Comparison of ENCODE assay signal across 37 cellular contexts in the genomic region with DNA sequence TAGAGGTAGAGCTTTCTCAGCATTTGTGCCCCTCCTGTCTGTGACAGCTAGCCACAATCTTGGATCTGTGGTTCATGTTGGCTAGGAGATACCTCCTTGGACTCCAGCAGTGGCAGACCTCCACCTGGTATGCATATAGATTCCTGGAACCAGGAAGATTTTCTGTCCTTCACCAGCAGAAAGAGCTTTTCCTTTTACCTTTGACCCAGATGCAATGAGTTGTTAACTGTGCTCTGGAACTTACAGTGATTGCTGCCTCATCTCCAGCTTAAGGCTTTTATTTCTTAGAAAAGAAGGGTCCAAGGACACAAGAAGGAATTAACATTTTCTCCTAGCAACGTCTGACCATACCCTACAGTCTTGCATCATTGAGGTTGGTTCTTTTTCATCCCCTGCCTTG.
"Had no signal": no experiment of that assay in that cellular context is flagged by ENCODE, and none has a peak within 500 bp of the region (broad histone marks: within the 10 kb centered on the region; RNA-seq: fewer than 3 reads in every experiment).

No MANE protein-coding gene starts in this region.

- H3K9me3 Mint-ChIP-seq: activated CD4-positive, alpha-beta T cell treated with anti-CD3 and anti-CD28 coated beads, Interleukin-2, amount 10 ng/mL, durations not matched to agents 24 days and 14 days; activated CD8-positive, alpha-beta T cell treated with anti-CD3 and anti-CD28 coated beads for 36 hours had no signal

- H3K4me3 ChIP-seq: adrenal gland, ascending aorta, cardiac muscle cell had no signal

- DNase-seq: activated B cell treated with CpG ODN at 0.5 μM for 24 hours; activated CD4-positive, alpha-beta memory T cell treated with anti-CD3 and anti-CD28 coated beads for 36 hours; activated CD4-positive, alpha-beta T cell treated with anti-CD3 and anti-CD28 coated beads for 4 hours; activated CD4-positive, alpha-beta T cell treated with anti-CD3 and anti-CD28 coated beads, Interleukin-2, amount 10 ng/mL, durations not matched to agents 24 days and 14 days; activated CD4-positive, alpha-beta T cell treated with anti-CD3 and anti-CD28 coated beads, Interleukin-2, amount 50 U/mL, for 1 hour; activated CD4-positive, alpha-beta T cell treated with anti-CD3 and anti-CD28 coated beads, Interleukin-2, amount 50 U/mL, for 4 hours; activated CD4-positive, CD25-positive, alpha-beta regulatory T cell treated with anti-CD3 and anti-CD28 coated beads, Interleukin-2, amount 50 U/mL, for 72 hours; activated CD8-positive, alpha-beta memory T cell treated with anti-CD3 and anti-CD28 coated beads, Interleukin-2, amount 50 U/mL, for 4 hours; activated CD8-positive, alpha-beta T cell treated with anti-CD3 and anti-CD28 coated beads for 36 hours; activated effector memory CD4-positive, alpha-beta T cell treated with Interleukin-2 at 50 U/mL for 16 hours; activated gamma-delta T cell treated with Interleukin-2 at 50 U/mL for 16 hours; activated naive CD4-positive, alpha-beta T cell; activated naive CD4-positive, alpha-beta T cell treated with anti-CD3 and anti-CD28 coated beads for 36 hours; activated naive CD4-positive, alpha-beta T cell treated with anti-CD3 and anti-CD28 coated beads, Interleukin-2, amount 50 U/mL, for 16 hours; activated naive CD8-positive, alpha-beta T cell treated with anti-CD3 and anti-CD28 coated beads for 36 hours; activated T-cell treated with anti-CD3 and anti-CD28 coated beads for 4 hours; activated T-cell treated with anti-CD3 and anti-CD28 coated beads, Interleukin-2, amount 50 U/mL, for 24 hours; activated T-cell treated with anti-CD3 and anti-CD28 coated beads, Interleukin-2, amount 50 U/mL, for 48 hours; adrenal gland; amygdala; anterior cingulate cortex; caudate nucleus; SW 1271; T-helper 1 cell; T-helper 2 cell; T-helper 9 cell had no signal

- H3K27ac Mint-ChIP-seq: activated B cell treated with CpG ODN at 0.5 μM for 24 hours; activated CD4-positive, alpha-beta memory T cell treated with anti-CD3 and anti-CD28 coated beads for 36 hours; activated CD4-positive, alpha-beta T cell treated with anti-CD3 and anti-CD28 coated beads, Interleukin-2, amount 10 ng/mL, durations not matched to agents 24 days and 14 days; activated CD8-positive, alpha-beta T cell treated with anti-CD3 and anti-CD28 coated beads for 36 hours; activated naive CD4-positive, alpha-beta T cell treated with anti-CD3 and anti-CD28 coated beads for 36 hours; activated naive CD4-positive, alpha-beta T cell treated with anti-CD3 and anti-CD28 coated beads, Interleukin-2, amount 50 U/mL, for 72 hours; activated naive CD8-positive, alpha-beta T cell treated with anti-CD3 and anti-CD28 coated beads for 36 hours; activated T-cell treated with anti-CD3 and anti-CD28 coated beads, Interleukin-2, amount 50 U/mL, for 24 hours; activated T-helper 2 cell treated with anti-CD3 and anti-CD28 coated beads, Interferon-gamma antibody, Interleukin-2, Interleukin-4, amounts not matched to agents 10 μg/mL and 5 μg/mL and 100 μg/mL, durations not matched to agents 14 hours and 24 hours and 36 hours; brain; T-helper 1 cell treated with Interleukin-12 subunit alpha and Interleukin-12 subunit beta and Interleukin-4 antibody, amounts not matched to agents 30 μg/mL and 1 μg/mL, for 36 hours; T-helper 2 cell treated with Interferon-gamma antibody and Interleukin-4, amounts not matched to agents 5 μg/mL and 100 μg/mL, for 36 hours had no signal

- H3K36me3 ChIP-seq: adrenal gland, ascending aorta, cardiac muscle cell had no signal

- H3K27ac ChIP-seq: adrenal gland, ascending aorta, cardiac muscle cell, VCaP had no signal

- H3K36me3 Mint-ChIP-seq: activated CD4-positive, alpha-beta memory T cell treated with anti-CD3 and anti-CD28 coated beads for 36 hours; activated naive CD8-positive, alpha-beta T cell treated with anti-CD3 and anti-CD28 coated beads for 36 hours had no signal

- H3K4me3 Mint-ChIP-seq: activated B cell treated with CpG ODN at 0.5 μM for 24 hours; activated CD4-positive, alpha-beta memory T cell treated with anti-CD3 and anti-CD28 coated beads for 36 hours; activated CD4-positive, alpha-beta T cell treated with anti-CD3 and anti-CD28 coated beads, Interleukin-2, amount 10 ng/mL, durations not matched to agents 24 days and 14 days; activated CD8-positive, alpha-beta T cell treated with anti-CD3 and anti-CD28 coated beads for 36 hours; activated naive CD4-positive, alpha-beta T cell treated with anti-CD3 and anti-CD28 coated beads for 36 hours; activated naive CD8-positive, alpha-beta T cell treated with anti-CD3 and anti-CD28 coated beads for 36 hours; activated T-cell treated with anti-CD3 and anti-CD28 coated beads, Interleukin-2, amount 50 U/mL, for 24 hours; brain; central memory CD8-positive, alpha-beta T cell; T-helper 1 cell treated with Interleukin-12 subunit alpha and Interleukin-12 subunit beta and Interleukin-4 antibody, amounts not matched to agents 30 μg/mL and 1 μg/mL, for 36 hours; T-helper 2 cell treated with Interferon-gamma antibody and Interleukin-4, amounts not matched to agents 5 μg/mL and 100 μg/mL, for 36 hours had no signal

- H3K9me3 ChIP-seq: adrenal gland had no signal

- FAIRE-seq: bronchial epithelial cell, TTC549 had no signal

- H3K4me1 Mint-ChIP-seq: activated B cell treated with CpG ODN at 0.5 μM for 24 hours; activated CD4-positive, alpha-beta T cell treated with anti-CD3 and anti-CD28 coated beads, Interleukin-2, amount 10 ng/mL, durations not matched to agents 24 days and 14 days; activated naive CD8-positive, alpha-beta T cell treated with anti-CD3 and anti-CD28 coated beads for 36 hours; central memory CD8-positive, alpha-beta T cell had no signal

- ATAC-seq: activated CD8-positive, alpha-beta T cell treated with anti-CD3 and anti-CD28 coated beads for 36 hours; activated naive CD4-positive, alpha-beta T cell treated with anti-CD3 and anti-CD28 coated beads, Interleukin-2, amount 50 U/mL, for 72 hours had no signal

- H3K27me3 ChIP-seq: adrenal gland, ascending aorta, cardiac muscle cell had no signal

- H3K4me1 ChIP-seq: adrenal gland, ascending aorta had no signal

- H3K27me3 Mint-ChIP-seq: activated CD4-positive, alpha-beta memory T cell treated with anti-CD3 and anti-CD28 coated beads for 36 hours; activated CD4-positive, alpha-beta T cell treated with anti-CD3 and anti-CD28 coated beads, Interleukin-2, amount 10 ng/mL, durations not matched to agents 24 days and 14 days; activated CD8-positive, alpha-beta T cell treated with anti-CD3 and anti-CD28 coated beads for 36 hours; activated naive CD8-positive, alpha-beta T cell treated with anti-CD3 and anti-CD28 coated beads for 36 hours; activated T-cell treated with anti-CD3 and anti-CD28 coated beads, Interleukin-2, amount 50 U/mL, for 24 hours; central memory CD8-positive, alpha-beta T cell had no signal
